1 cellular context compared by ENCODE assay signal in the genomic region with DNA sequence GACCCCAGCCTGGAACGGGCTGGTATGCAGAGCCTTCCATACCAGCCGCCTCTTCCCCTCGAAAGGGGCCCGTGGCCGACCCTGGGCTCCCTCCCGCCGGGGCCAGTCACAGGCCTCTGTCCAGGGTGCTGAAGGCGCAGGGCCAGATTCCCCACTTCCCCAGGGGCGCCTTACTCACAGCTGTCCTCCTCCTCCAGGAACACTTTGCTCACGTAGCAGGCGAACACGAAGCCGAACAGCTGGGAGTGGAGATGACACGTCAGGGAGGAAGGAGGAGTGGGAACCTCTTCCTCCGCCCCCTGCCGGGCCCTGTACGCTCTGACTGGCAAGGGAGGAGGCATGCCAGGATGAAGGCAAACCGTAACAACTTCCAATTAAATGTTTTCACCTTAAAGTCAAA.
TF ChIP-seq lines count a peak whose summit lies in the region.

No MANE protein-coding gene starts in this region.

TF ChIP-seq in HepG2, 621 proteins besides CTCF, POLR2A, EP300 and RAD21 (continued from another document and continues in another):
- TF ChIP-seq, protein P1, sequence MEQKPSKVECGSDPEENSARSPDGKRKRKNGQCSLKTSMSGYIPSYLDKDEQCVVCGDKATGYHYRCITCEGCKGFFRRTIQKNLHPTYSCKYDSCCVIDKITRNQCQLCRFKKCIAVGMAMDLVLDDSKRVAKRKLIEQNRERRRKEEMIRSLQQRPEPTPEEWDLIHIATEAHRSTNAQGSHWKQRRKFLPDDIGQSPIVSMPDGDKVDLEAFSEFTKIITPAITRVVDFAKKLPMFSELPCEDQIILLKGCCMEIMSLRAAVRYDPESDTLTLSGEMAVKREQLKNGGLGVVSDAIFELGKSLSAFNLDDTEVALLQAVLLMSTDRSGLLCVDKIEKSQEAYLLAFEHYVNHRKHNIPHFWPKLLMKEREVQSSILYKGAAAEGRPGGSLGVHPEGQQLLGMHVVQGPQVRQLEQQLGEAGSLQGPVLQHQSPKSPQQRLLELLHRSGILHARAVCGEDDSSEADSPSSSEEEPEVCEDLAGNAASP (CRISPR knock-in tag; IDR thresholded peaks at IDR 0.05; ENCODE audit: borderline replicate concordance), result peak; percentile 79; the same call in 1 of the 2 replicates
- no peak for TF ChIP-seq SMC3 (IDR thresholded peaks at IDR 0.05; ENCODE audit: low read length)
- no peak for TF ChIP-seq ZNF607 (CRISPR knock-in tag; IDR thresholded peaks at IDR 0.05; ENCODE audit: borderline replicate concordance)
- 0 out of 2 replicates have a peak, but pooled peaks have one; percentile 5 for TF ChIP-seq ZNF501 (CRISPR knock-in tag; IDR thresholded peaks at IDR 0.05)
- TF ChIP-seq, protein P2, sequence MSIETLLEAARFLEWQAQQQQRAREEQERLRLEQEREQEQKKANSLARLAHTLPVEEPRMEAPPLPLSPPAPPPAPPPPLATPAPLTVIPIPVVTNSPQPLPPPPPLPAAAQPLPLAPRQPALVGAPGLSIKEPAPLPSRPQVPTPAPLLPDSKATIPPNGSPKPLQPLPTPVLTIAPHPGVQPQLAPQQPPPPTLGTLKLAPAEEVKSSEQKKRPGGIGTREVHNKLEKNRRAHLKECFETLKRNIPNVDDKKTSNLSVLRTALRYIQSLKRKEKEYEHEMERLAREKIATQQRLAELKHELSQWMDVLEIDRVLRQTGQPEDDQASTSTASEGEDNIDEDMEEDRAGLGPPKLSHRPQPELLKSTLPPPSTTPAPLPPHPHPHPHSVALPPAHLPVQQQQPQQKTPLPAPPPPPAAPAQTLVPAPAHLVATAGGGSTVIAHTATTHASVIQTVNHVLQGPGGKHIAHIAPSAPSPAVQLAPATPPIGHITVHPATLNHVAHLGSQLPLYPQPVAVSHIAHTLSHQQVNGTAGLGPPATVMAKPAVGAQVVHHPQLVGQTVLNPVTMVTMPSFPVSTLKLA (IDR thresholded peaks at IDR 0.05), result no peak
- peak; percentile 50; the same call in 1 of the 2 replicates for TF ChIP-seq ARHGAP35 (CRISPR knock-in tag; IDR thresholded peaks at IDR 0.05; ENCODE audit: borderline replicate concordance)
- TF ChIP-seq ZMYM4 (CRISPR knock-in tag; IDR thresholded peaks at IDR 0.05), result peak; percentile 59
- TF ChIP-seq TSC22D2 (CRISPR knock-in tag; IDR thresholded peaks at IDR 0.05; ENCODE audit: borderline replicate concordance), result peak; percentile 80
- peak; percentile 94 for TF ChIP-seq ERF (CRISPR knock-in tag; IDR thresholded peaks at IDR 0.05)
- no peak for TF ChIP-seq JUN (CRISPR knock-in tag; IDR thresholded peaks at IDR 0.05)
- TF ChIP-seq, protein P3, sequence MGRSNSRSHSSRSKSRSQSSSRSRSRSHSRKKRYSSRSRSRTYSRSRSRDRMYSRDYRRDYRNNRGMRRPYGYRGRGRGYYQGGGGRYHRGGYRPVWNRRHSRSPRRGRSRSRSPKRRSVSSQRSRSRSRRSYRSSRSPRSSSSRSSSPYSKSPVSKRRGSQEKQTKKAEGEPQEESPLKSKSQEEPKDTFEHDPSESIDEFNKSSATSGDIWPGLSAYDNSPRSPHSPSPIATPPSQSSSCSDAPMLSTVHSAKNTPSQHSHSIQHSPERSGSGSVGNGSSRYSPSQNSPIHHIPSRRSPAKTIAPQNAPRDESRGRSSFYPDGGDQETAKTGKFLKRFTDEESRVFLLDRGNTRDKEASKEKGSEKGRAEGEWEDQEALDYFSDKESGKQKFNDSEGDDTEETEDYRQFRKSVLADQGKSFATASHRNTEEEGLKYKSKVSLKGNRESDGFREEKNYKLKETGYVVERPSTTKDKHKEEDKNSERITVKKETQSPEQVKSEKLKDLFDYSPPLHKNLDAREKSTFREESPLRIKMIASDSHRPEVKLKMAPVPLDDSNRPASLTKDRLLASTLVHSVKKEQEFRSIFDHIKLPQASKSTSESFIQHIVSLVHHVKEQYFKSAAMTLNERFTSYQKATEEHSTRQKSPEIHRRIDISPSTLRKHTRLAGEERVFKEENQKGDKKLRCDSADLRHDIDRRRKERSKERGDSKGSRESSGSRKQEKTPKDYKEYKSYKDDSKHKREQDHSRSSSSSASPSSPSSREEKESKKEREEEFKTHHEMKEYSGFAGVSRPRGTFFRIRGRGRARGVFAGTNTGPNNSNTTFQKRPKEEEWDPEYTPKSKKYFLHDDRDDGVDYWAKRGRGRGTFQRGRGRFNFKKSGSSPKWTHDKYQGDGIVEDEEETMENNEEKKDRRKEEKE (IDR thresholded peaks at IDR 0.05), result no peak
- TF ChIP-seq NAIF1 (CRISPR knock-in tag; IDR thresholded peaks at IDR 0.05; ENCODE audit: borderline replicate concordance), result peak; percentile 50; the same call in 1 of the 2 replicates
- TF ChIP-seq, protein P4, sequence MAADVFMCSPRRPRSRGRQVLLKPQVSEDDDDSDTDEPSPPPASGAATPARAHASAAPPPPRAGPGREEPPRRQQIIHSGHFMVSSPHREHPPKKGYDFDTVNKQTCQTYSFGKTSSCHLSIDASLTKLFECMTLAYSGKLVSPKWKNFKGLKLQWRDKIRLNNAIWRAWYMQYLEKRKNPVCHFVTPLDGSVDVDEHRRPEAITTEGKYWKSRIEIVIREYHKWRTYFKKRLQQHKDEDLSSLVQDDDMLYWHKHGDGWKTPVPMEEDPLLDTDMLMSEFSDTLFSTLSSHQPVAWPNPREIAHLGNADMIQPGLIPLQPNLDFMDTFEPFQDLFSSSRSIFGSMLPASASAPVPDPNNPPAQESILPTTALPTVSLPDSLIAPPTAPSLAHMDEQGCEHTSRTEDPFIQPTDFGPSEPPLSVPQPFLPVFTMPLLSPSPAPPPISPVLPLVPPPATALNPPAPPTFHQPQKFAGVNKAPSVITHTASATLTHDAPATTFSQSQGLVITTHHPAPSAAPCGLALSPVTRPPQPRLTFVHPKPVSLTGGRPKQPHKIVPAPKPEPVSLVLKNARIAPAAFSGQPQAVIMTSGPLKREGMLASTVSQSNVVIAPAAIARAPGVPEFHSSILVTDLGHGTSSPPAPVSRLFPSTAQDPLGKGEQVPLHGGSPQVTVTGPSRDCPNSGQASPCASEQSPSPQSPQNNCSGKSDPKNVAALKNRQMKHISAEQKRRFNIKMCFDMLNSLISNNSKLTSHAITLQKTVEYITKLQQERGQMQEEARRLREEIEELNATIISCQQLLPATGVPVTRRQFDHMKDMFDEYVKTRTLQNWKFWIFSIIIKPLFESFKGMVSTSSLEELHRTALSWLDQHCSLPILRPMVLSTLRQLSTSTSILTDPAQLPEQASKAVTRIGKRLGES (CRISPR knock-in tag; IDR thresholded peaks at IDR 0.05; ENCODE audit: borderline replicate concordance), result 0 out of 2 replicates have a peak, but pooled peaks have one; percentile 75
- TF ChIP-seq, protein P5, sequence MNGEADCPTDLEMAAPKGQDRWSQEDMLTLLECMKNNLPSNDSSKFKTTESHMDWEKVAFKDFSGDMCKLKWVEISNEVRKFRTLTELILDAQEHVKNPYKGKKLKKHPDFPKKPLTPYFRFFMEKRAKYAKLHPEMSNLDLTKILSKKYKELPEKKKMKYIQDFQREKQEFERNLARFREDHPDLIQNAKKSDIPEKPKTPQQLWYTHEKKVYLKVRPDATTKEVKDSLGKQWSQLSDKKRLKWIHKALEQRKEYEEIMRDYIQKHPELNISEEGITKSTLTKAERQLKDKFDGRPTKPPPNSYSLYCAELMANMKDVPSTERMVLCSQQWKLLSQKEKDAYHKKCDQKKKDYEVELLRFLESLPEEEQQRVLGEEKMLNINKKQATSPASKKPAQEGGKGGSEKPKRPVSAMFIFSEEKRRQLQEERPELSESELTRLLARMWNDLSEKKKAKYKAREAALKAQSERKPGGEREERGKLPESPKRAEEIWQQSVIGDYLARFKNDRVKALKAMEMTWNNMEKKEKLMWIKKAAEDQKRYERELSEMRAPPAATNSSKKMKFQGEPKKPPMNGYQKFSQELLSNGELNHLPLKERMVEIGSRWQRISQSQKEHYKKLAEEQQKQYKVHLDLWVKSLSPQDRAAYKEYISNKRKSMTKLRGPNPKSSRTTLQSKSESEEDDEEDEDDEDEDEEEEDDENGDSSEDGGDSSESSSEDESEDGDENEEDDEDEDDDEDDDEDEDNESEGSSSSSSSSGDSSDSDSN (CRISPR knock-in tag; IDR thresholded peaks at IDR 0.05), result peak; percentile 34; the same call in 1 of the 2 replicates
- peak; percentile 54; the same call in 1 of the 2 replicates for TF ChIP-seq ZNF788 (CRISPR knock-in tag; IDR thresholded peaks at IDR 0.05; ENCODE audit: borderline replicate concordance)
- peak; percentile 57 for TF ChIP-seq ZNF263 (CRISPR knock-in tag; IDR thresholded peaks at IDR 0.05)
- TF ChIP-seq, protein P6, sequence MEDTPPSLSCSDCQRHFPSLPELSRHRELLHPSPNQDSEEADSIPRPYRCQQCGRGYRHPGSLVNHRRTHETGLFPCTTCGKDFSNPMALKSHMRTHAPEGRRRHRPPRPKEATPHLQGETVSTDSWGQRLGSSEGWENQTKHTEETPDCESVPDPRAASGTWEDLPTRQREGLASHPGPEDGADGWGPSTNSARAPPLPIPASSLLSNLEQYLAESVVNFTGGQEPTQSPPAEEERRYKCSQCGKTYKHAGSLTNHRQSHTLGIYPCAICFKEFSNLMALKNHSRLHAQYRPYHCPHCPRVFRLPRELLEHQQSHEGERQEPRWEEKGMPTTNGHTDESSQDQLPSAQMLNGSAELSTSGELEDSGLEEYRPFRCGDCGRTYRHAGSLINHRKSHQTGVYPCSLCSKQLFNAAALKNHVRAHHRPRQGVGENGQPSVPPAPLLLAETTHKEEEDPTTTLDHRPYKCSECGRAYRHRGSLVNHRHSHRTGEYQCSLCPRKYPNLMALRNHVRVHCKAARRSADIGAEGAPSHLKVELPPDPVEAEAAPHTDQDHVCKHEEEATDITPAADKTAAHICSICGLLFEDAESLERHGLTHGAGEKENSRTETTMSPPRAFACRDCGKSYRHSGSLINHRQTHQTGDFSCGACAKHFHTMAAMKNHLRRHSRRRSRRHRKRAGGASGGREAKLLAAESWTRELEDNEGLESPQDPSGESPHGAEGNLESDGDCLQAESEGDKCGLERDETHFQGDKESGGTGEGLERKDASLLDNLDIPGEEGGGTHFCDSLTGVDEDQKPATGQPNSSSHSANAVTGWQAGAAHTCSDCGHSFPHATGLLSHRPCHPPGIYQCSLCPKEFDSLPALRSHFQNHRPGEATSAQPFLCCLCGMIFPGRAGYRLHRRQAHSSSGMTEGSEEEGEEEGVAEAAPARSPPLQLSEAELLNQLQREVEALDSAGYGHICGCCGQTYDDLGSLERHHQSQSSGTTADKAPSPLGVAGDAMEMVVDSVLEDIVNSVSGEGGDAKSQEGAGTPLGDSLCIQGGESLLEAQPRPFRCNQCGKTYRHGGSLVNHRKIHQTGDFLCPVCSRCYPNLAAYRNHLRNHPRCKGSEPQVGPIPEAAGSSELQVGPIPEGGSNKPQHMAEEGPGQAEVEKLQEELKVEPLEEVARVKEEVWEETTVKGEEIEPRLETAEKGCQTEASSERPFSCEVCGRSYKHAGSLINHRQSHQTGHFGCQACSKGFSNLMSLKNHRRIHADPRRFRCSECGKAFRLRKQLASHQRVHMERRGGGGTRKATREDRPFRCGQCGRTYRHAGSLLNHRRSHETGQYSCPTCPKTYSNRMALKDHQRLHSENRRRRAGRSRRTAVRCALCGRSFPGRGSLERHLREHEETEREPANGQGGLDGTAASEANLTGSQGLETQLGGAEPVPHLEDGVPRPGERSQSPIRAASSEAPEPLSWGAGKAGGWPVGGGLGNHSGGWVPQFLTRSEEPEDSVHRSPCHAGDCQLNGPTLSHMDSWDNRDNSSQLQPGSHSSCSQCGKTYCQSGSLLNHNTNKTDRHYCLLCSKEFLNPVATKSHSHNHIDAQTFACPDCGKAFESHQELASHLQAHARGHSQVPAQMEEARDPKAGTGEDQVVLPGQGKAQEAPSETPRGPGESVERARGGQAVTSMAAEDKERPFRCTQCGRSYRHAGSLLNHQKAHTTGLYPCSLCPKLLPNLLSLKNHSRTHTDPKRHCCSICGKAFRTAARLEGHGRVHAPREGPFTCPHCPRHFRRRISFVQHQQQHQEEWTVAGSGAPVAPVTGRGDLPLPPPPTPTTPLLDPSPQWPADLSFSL (CRISPR knock-in tag; IDR thresholded peaks at IDR 0.05), result no peak
- TF ChIP-seq BRD4 (CRISPR knock-in tag; IDR thresholded peaks at IDR 0.05), result no peak
- TF ChIP-seq NR2F6 (IDR thresholded peaks at IDR 0.05), result no peak
- TF ChIP-seq NR2F6 (CRISPR knock-in tag; IDR thresholded peaks at IDR 0.05), result no peak
- no peak for TF ChIP-seq AGO2 (optimal IDR thresholded peaks at IDR 0.05; ENCODE audit: low read depth, low read length)
- no peak for TF ChIP-seq TBP (CRISPR knock-in tag; IDR thresholded peaks at IDR 0.05)
- no peak for TF ChIP-seq ZBTB21 (CRISPR knock-in tag; IDR thresholded peaks at IDR 0.05)
- no peak for TF ChIP-seq NFE2L2 (IDR thresholded peaks at IDR 0.05; ENCODE audit: low read length)
- peak; percentile 96; the same call in 1 of the 2 replicates for TF ChIP-seq WIZ (CRISPR knock-in tag; IDR thresholded peaks at IDR 0.05)
- TF ChIP-seq ARNT2 (CRISPR knock-in tag; IDR thresholded peaks at IDR 0.05; ENCODE audit: low read depth), result peak; percentile 65
- no peak for TF ChIP-seq ZNF180 (CRISPR knock-in tag; IDR thresholded peaks at IDR 0.05; ENCODE audit: borderline replicate concordance, low read depth)
- TF ChIP-seq EED (CRISPR knock-in tag; IDR thresholded peaks at IDR 0.05), result no peak
- no peak for TF ChIP-seq ZNF737 (CRISPR knock-in tag; IDR thresholded peaks at IDR 0.05; ENCODE audit: borderline replicate concordance)
- TF ChIP-seq, protein P7, sequence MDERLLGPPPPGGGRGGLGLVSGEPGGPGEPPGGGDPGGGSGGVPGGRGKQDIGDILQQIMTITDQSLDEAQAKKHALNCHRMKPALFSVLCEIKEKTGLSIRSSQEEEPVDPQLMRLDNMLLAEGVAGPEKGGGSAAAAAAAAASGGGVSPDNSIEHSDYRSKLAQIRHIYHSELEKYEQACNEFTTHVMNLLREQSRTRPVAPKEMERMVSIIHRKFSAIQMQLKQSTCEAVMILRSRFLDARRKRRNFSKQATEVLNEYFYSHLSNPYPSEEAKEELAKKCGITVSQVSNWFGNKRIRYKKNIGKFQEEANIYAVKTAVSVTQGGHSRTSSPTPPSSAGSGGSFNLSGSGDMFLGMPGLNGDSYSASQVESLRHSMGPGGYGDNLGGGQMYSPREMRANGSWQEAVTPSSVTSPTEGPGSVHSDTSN (CRISPR knock-in tag; IDR thresholded peaks at IDR 0.05), result no peak
- TF ChIP-seq FOXM1 (CRISPR knock-in tag; IDR thresholded peaks at IDR 0.05), result no peak
- no peak for TF ChIP-seq RELA (CRISPR knock-in tag; IDR thresholded peaks at IDR 0.05)
- TF ChIP-seq MIER2 (CRISPR knock-in tag; IDR thresholded peaks at IDR 0.05), result peak; percentile 97
- TF ChIP-seq, protein P8, sequence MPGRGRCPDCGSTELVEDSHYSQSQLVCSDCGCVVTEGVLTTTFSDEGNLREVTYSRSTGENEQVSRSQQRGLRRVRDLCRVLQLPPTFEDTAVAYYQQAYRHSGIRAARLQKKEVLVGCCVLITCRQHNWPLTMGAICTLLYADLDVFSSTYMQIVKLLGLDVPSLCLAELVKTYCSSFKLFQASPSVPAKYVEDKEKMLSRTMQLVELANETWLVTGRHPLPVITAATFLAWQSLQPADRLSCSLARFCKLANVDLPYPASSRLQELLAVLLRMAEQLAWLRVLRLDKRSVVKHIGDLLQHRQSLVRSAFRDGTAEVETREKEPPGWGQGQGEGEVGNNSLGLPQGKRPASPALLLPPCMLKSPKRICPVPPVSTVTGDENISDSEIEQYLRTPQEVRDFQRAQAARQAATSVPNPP (CRISPR knock-in tag; IDR thresholded peaks at IDR 0.05), result no peak
- peak; percentile 94; the same call in 1 of the 2 replicates for TF ChIP-seq ZNF766 (CRISPR knock-in tag; IDR thresholded peaks at IDR 0.05; ENCODE audit: borderline replicate concordance)
